In genomic region chr17:82970818-82971610, GRCh38 we compare ENCODE assay signal across 14 cellular contexts.
"Had no signal": no experiment of that assay in that cellular context is flagged by ENCODE, and none has a peak within 500 bp of the region (broad histone marks: within the 10 kb centered on the region; RNA-seq: fewer than 3 reads in every experiment).

No MANE protein-coding gene starts in this region.

- H3K27ac ChIP-seq: brain microvascular endothelial cell, SK-N-MC, tibial artery had no signal

- H3K27ac Mint-ChIP-seq: activated CD8-positive, alpha-beta T cell treated with anti-CD3 and anti-CD28 coated beads, Interleukin-2, amount 10 ng/mL, durations not matched to agents 7 days and 5 days; stimulated activated memory B cell treated with anti-CD40 and anti-IgM and Interleukin-4, amounts not matched to agents 10 μg/mL and 1 μg/mL and 100 μg/mL, for 72 hours; T-cell had no signal

- H3K4me1 ChIP-seq: tibial artery had no signal

- H3K27me3 Mint-ChIP-seq: T-cell had no signal

- H3K9me3 Mint-ChIP-seq: naive B cell; stimulated activated memory B cell treated with anti-CD40 and anti-IgM and Interleukin-4, amounts not matched to agents 10 μg/mL and 1 μg/mL and 100 μg/mL, for 72 hours; T-cell had no signal

- H3K4me3 Mint-ChIP-seq: activated CD8-positive, alpha-beta T cell treated with anti-CD3 and anti-CD28 coated beads, Interleukin-2, amount 10 ng/mL, durations not matched to agents 7 days and 5 days; naive B cell; stimulated activated memory B cell treated with anti-CD40 and anti-IgM and Interleukin-4, amounts not matched to agents 10 μg/mL and 1 μg/mL and 100 μg/mL, for 72 hours; T-cell had no signal

- DNase-seq: activated CD4-positive, CD25-positive, alpha-beta regulatory T cell treated with anti-CD3 and anti-CD28 coated beads, Interleukin-2, amount 50 U/mL, for 72 hours; activated CD8-positive, alpha-beta T cell treated with anti-CD3 and anti-CD28 coated beads, Interleukin-2, amount 10 ng/mL, durations not matched to agents 7 days and 5 days; anterior cingulate cortex; brain microvascular endothelial cell; dermis blood vessel endothelial cell; erythroblast; mammary epithelial cell; naive B cell; stimulated activated CD4-positive, alpha-beta T cell treated with anti-CD3 and anti-CD28 coated beads, Interleukin-2, amount 100 ng/mL, for 48 hours; T-cell; T1000; tibial artery had no signal

- H3K4me1 Mint-ChIP-seq: T-cell had no signal

- H3K36me3 Mint-ChIP-seq: naive B cell had no signal

- ATAC-seq: activated CD8-positive, alpha-beta T cell treated with anti-CD3 and anti-CD28 coated beads, Interleukin-2, amount 10 ng/mL, durations not matched to agents 7 days and 5 days; stimulated activated memory B cell treated with anti-CD40 and anti-IgM and Interleukin-4, amounts not matched to agents 10 μg/mL and 1 μg/mL and 100 μg/mL, for 72 hours; T-cell had no signal

- H3K9me3 ChIP-seq: tibial artery had no signal

- H3K27me3 ChIP-seq: brain microvascular endothelial cell had no signal

- H3K36me3 ChIP-seq: brain microvascular endothelial cell, tibial artery had no signal

- H3K4me3 ChIP-seq: SK-N-MC, tibial artery had no signal
